10 cellular contexts compared by ENCODE assay signal in genomic region chr14:90624228-90624627, GRCh38.
A peak's percentile ranks its signal among the peaks of the same experiment; 100 is the strongest.
DNase-seq lines count a peak whose midpoint lies in the region; ATAC-seq and TF ChIP-seq lines count a peak whose summit lies in the region.
"Had no signal": no experiment of that assay in that cellular context is flagged by ENCODE, and none has a peak within 500 bp of the region (broad histone marks: within the 10 kb centered on the region; RNA-seq: fewer than 3 reads in every experiment).

No MANE protein-coding gene starts in this region.

- H3K27me3 Mint-ChIP-seq in nephron progenitor cell (ENCODE audit: low read depth, poor library complexity) = peaks cover 17% of the 10 kb centered on the region

- DNase-seq in HT1080 (ENCODE audit: low read depth) (peak; percentile 87), amniotic epithelial cell (ENCODE audit: low read depth) (peak; percentile 31), hepatic stellate cell (ENCODE audit: low spot score) (peak; percentile 64), nephron progenitor cell (no peak), NCI-H2029 (lab: John Stamatoyannopoulos, UW) (no peak), GF-D8 (lab: John Stamatoyannopoulos, UW) (no peak)
- DNase-seq: NCI-H146, T-helper 9 cell had no signal

- peaks cover 41% of the 10 kb centered on the region for H3K4me1 Mint-ChIP-seq in nephron progenitor cell

- H3K27ac Mint-ChIP-seq in nephron progenitor cell = no peak overlapping the region

- peaks cover 53 to 71% (median 57%) of the 10 kb centered on the region in 3 donors for H3K4me1 ChIP-seq in skeletal muscle tissue (ENCODE audit: control insufficient read depth in 3 of 3, insufficient read depth in 3 of 3, low read length in 3 of 3)

- TF ChIP-seq CTCF in nephron progenitor cell (IDR thresholded peaks at IDR 0.05) = no peak

- no peak overlapping the region for H3K4me3 Mint-ChIP-seq in nephron progenitor cell

- peak overlapping the region in 2 of 3 donors; percentile 23 to 35 for H3K9ac ChIP-seq in skeletal muscle tissue (ENCODE audit: low read depth in 1 of 3, low read length in 3 of 3)

- no peaks in the 10 kb centered on the region for H3K9me3 Mint-ChIP-seq in nephron progenitor cell

- H3K36me3 Mint-ChIP-seq in nephron progenitor cell (ENCODE audit: low read depth) = peaks cover 7% of the 10 kb centered on the region

- no peak for ATAC-seq in HG02642 (IDR thresholded peaks at IDR 0.05; ENCODE audit: poor library complexity, unreplicated experiment)

- H3K36me3 ChIP-seq in skeletal muscle tissue (ENCODE audit: control insufficient read depth in 3 of 3, insufficient read depth in 3 of 3, low read length in 3 of 3) = peaks cover 0 to 2% (median 0%) of the 10 kb centered on the region in 3 donors

- H3K27ac ChIP-seq in skeletal muscle tissue (ENCODE audit: low read depth, low read length) = peak overlapping the region; percentile 94

- no peaks in the 10 kb centered on the region for H3K27me3 ChIP-seq in skeletal muscle tissue (ENCODE audit: control insufficient read depth in 3 of 3, insufficient read depth in 3 of 3, low read length in 3 of 3)

- peak overlapping the region in 1 of 3 donors; percentile 29 for H3K4me3 ChIP-seq in skeletal muscle tissue (ENCODE audit: low read length in 3 of 3)

- no peaks in the 10 kb centered on the region for H3K9me3 ChIP-seq in skeletal muscle tissue (ENCODE audit: control insufficient read depth in 3 of 3, low read length in 3 of 3)

Comparison
In these comparisons a context has a peak if more than half of its experiments do, and no peak if none do; other contexts are left out.
1. DNase-seq: peak in HT1080 (single experiment), amniotic epithelial cell (single experiment) and hepatic stellate cell (single experiment); none in nephron progenitor cell (single experiment), NCI-H2029 (single experiment) and GF-D8 (single experiment).